ENCODE assay signal across 26 cellular contexts in the genomic region with DNA sequence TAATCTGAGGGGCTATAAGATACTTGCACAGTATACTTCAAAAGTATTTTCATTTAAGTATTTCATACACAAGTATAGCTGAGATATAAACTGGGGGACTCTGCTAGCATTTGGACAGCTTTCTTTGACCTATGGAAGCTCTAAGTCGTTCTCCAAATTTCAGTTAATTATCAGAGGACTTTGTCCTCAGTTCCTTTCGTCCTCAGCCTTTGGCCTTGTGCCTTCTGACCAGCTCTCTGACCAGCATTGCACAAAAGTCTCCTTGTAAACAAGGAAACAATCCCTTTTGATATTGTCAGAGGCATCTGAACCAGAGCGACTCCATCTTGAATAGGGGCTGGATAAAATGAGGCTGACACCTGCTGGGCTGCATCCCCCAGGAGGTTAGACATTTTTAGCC.
DNase-seq lines count a peak whose midpoint lies in the region; ATAC-seq, FAIRE-seq and TF ChIP-seq lines count a peak whose summit lies in the region.
"Had no signal": no experiment of that assay in that cellular context is flagged by ENCODE, and none has a peak within 500 bp of the region (broad histone marks: within the 10 kb centered on the region; RNA-seq: fewer than 3 reads in every experiment).

No MANE protein-coding gene starts in this region.

- POLR2A ChIA-PET in HepG2 (lab: Yijun Ruan, JAX): no interaction called here

- TF ChIP-seq CTCF in liver (IDR thresholded peaks at IDR 0.05; ENCODE audit: low read depth, low read length, missing input control) (no peak), HepG2 (CRISPR knock-in tag; IDR thresholded peaks at IDR 0.05) (no peak), neural crest cell (conservative IDR thresholded peaks at IDR 0.05) (no peak)

- H3K4me1 Mint-ChIP-seq in neural crest cell: peaks cover 51% of the 10 kb centered on the region
- H3K4me1 Mint-ChIP-seq in activated CD4-positive, alpha-beta T cell treated with anti-CD3 and anti-CD28 coated beads, Interleukin-2, amount 10 ng/mL, durations not matched to agents 24 days and 14 days: no peaks in the 10 kb centered on the region
- H3K4me1 Mint-ChIP-seq: CD14-positive monocyte; CD4-positive, alpha-beta memory T cell; CD4-positive, CD25-positive, alpha-beta regulatory T cell; CD8-positive, alpha-beta memory T cell had no signal

- H2BK120ac ChIP-seq in neuronal stem cell (ENCODE audit: low read depth, low read length): no peak overlapping the region

- H2AFZ ChIP-seq in HepG2 (ENCODE audit: low read length) (no peak overlapping the region), neuronal stem cell (ENCODE audit: low read length) (peak overlapping the region; percentile 85)

- H2BK5ac ChIP-seq in neuronal stem cell (ENCODE audit: low read length): no peak overlapping the region

- H3K18ac ChIP-seq in neuronal stem cell (ENCODE audit: low read length): no peak overlapping the region

- TF ChIP-seq RAD21 in liver (IDR thresholded peaks at IDR 0.05) (no peak), HepG2 (CRISPR knock-in tag; IDR thresholded peaks at IDR 0.05) (no peak)

- H3K27me3 ChIP-seq in liver (ENCODE audit: control insufficient read depth in 4 of 4, insufficient read depth in 4 of 4, low read length in 3 of 4): no peaks in the 10 kb centered on the region
- H3K27me3 ChIP-seq in HepG2 (ENCODE audit: control insufficient read depth in 1 of 2, insufficient read depth in 2 of 2, low read length in 2 of 2): no peaks in the 10 kb centered on the region
- no peaks in the 10 kb centered on the region for H3K27me3 ChIP-seq in neuronal stem cell (ENCODE audit: control insufficient read depth in 3 of 3, insufficient read depth in 3 of 3, low read depth in 1 of 3, low read length in 3 of 3)
- H3K27me3 ChIP-seq: BE2C, BLaER1 had no signal

- H2BK12ac ChIP-seq in neuronal stem cell (ENCODE audit: low read length): no peak overlapping the region

- H3K4me2 ChIP-seq in HepG2 (ENCODE audit: low read depth, low read length): no peak overlapping the region
- no peak overlapping the region for H3K4me2 ChIP-seq in neuronal stem cell (ENCODE audit: insufficient read depth, low read length, poor library complexity, severe bottlenecking)
- H3K4me2 ChIP-seq: BLaER1 had no signal

- H3K4me3 ChIP-seq in liver (ENCODE audit: low read depth in 1 of 3, low read length in 3 of 3): no peak overlapping the region
- H3K4me3 ChIP-seq in HepG2 (replicated peaks in 1 of 3; ENCODE audit: insufficient read depth in 1 of 3, low read depth in 2 of 3, low read length in 3 of 3): no peak overlapping the region
- no peak overlapping the region for H3K4me3 ChIP-seq in neuronal stem cell (ENCODE audit: low read length in 2 of 2)
- H3K4me3 ChIP-seq: BLaER1, GM12878 had no signal

- no peaks in the 10 kb centered on the region for H3K79me2 ChIP-seq in HepG2 (ENCODE audit: insufficient read depth, low read length)

- H2BK15ac ChIP-seq in neuronal stem cell (ENCODE audit: low read length): no peak overlapping the region

- no peak overlapping the region for H4K91ac ChIP-seq in neuronal stem cell (ENCODE audit: low read depth, low read length, poor library complexity)

- H3K4me1 ChIP-seq in liver (ENCODE audit: control insufficient read depth in 4 of 4, insufficient read depth in 4 of 4, low read length in 3 of 4): no peaks in the 10 kb centered on the region
- no peaks in the 10 kb centered on the region for H3K4me1 ChIP-seq in HepG2 (ENCODE audit: insufficient read depth, low read length)
- H3K4me1 ChIP-seq in neuronal stem cell (ENCODE audit: control insufficient read depth in 2 of 2, insufficient read depth in 1 of 2, low read depth in 1 of 2, low read length in 2 of 2): peaks cover 0 to 23% of the 10 kb centered on the region in 2 donors
- H3K4me1 ChIP-seq: BE2C, BLaER1 had no signal

- no peak for TF ChIP-seq POLR2A in HepG2 (IDR thresholded peaks at IDR 0.05; ENCODE audit: insufficient read depth in 1 of 2, low read depth in 2 of 2, low read length in 2 of 2)

- 44% methylated on average over 3 of the region's 3 CpGs for WGBS in liver
- WGBS in HepG2 (ENCODE audit: low lambda C conversion rate): 30% methylated on average over 3 of the region's 3 CpGs
- WGBS in neuronal stem cell (ENCODE audit: extremely low coverage in 2 of 2, insufficient read length in 2 of 2, insufficient replicate concordance in 1 of 2), 2 donors: no CpG with 5 or more reads among the region's 3 CpGs

- peak overlapping the region; percentile 24 for H3K4me3 Mint-ChIP-seq in neural crest cell
- H3K4me3 Mint-ChIP-seq in activated CD4-positive, alpha-beta T cell treated with anti-CD3 and anti-CD28 coated beads, Interleukin-2, amount 10 ng/mL, durations not matched to agents 24 days and 14 days: no peak overlapping the region
- H3K4me3 Mint-ChIP-seq: CD14-positive monocyte; CD4-positive, alpha-beta memory T cell; CD4-positive, CD25-positive, alpha-beta regulatory T cell; CD8-positive, alpha-beta memory T cell had no signal

- H3K9ac ChIP-seq in liver (ENCODE audit: low read depth in 1 of 2, low read length in 2 of 2): no peak overlapping the region
- no peak overlapping the region for H3K9ac ChIP-seq in HepG2 (ENCODE audit: insufficient read depth, low read depth, low read length)
- no peak overlapping the region for H3K9ac ChIP-seq in neuronal stem cell (ENCODE audit: low read depth, low read length, poor library complexity)
- H3K9ac ChIP-seq: BLaER1 had no signal

- no peak for FAIRE-seq in HepG2 (lab: Jason Lieb, UNC)
- FAIRE-seq: GM12878, GM12892, GM18507 had no signal

- no peak for TF ChIP-seq EP300 in HepG2 (IDR thresholded peaks at IDR 0.05; ENCODE audit: low read depth in 2 of 2, low read length in 2 of 2)
- TF ChIP-seq EP300 in HepG2 (CRISPR knock-in tag; IDR thresholded peaks at IDR 0.05; ENCODE audit: borderline replicate concordance): no peak

- H3K27me3 Mint-ChIP-seq in neural crest cell (ENCODE audit: low read depth): no peaks in the 10 kb centered on the region
- no peaks in the 10 kb centered on the region for H3K27me3 Mint-ChIP-seq in activated CD4-positive, alpha-beta T cell treated with anti-CD3 and anti-CD28 coated beads, Interleukin-2, amount 10 ng/mL, durations not matched to agents 24 days and 14 days
- H3K27me3 Mint-ChIP-seq: CD4-positive, alpha-beta memory T cell; CD4-positive, CD25-positive, alpha-beta regulatory T cell; CD8-positive, alpha-beta memory T cell had no signal

- no peak overlapping the region for H2AK5ac ChIP-seq in neuronal stem cell (ENCODE audit: low read depth, low read length)

- no peaks in the 10 kb centered on the region for H4K20me1 ChIP-seq in HepG2 (ENCODE audit: insufficient read depth, low read length)
- H4K20me1 ChIP-seq: BLaER1 had no signal

- peaks cover 8% of the 10 kb centered on the region for H3K9me3 Mint-ChIP-seq in neural crest cell
- no peaks in the 10 kb centered on the region for H3K9me3 Mint-ChIP-seq in activated CD4-positive, alpha-beta T cell treated with anti-CD3 and anti-CD28 coated beads, Interleukin-2, amount 10 ng/mL, durations not matched to agents 24 days and 14 days

- ATAC-seq in HepG2: no peak
- ATAC-seq: GM12878 had no signal

- CTCF ChIA-PET in HepG2 (lab: Yijun Ruan, JAX; ENCODE audit: low intra/inter-chr PET ratio, low total read pairs): no interaction called here

- BruUV-seq in HepG2 (replicated peaks; lab: Mats Ljungman, UMichigan): no TSS peak

- no peaks in the 10 kb centered on the region for H3K36me3 ChIP-seq in liver (ENCODE audit: control insufficient read depth in 4 of 4, insufficient read depth in 3 of 4, low read depth in 1 of 4, low read length in 3 of 4)
- no peaks in the 10 kb centered on the region for H3K36me3 ChIP-seq in HepG2 (replicated peaks in 1 of 2; ENCODE audit: control insufficient read depth in 1 of 2, insufficient read depth in 2 of 2, low read length in 2 of 2)
- no peaks in the 10 kb centered on the region for H3K36me3 ChIP-seq in neuronal stem cell (replicated peaks in 1 of 2; ENCODE audit: control insufficient read depth in 2 of 2, insufficient read depth in 2 of 2, low read length in 2 of 2)
- H3K36me3 ChIP-seq: BE2C, BLaER1 had no signal

- no peak overlapping the region for H3K27ac ChIP-seq in liver (ENCODE audit: low read depth in 1 of 2, low read length in 2 of 2)
- no peak overlapping the region for H3K27ac ChIP-seq in HepG2 (ENCODE audit: extremely low read length, insufficient read depth, low read length)
- H3K27ac ChIP-seq in neuronal stem cell (replicated peaks; ENCODE audit: low read length): no peak overlapping the region
- H3K27ac ChIP-seq: BLaER1 had no signal

- in situ Hi-C loops in HepG2 (cut with HindIII; ENCODE audit: extremely low pct_ligation_motif_present, low pct_unique_long_range_greater_than_20kb): no loop called here

- no peak overlapping the region for H4K8ac ChIP-seq in neuronal stem cell (ENCODE audit: low read depth, low read length)

- no peaks in the 10 kb centered on the region for H3K9me3 ChIP-seq in liver (ENCODE audit: control insufficient read depth in 4 of 4, low read length in 3 of 4)
- no peaks in the 10 kb centered on the region for H3K9me3 ChIP-seq in HepG2 (ENCODE audit: low read length)
- no peaks in the 10 kb centered on the region for H3K9me3 ChIP-seq in neuronal stem cell (replicated peaks in 1 of 2; ENCODE audit: control insufficient read depth in 2 of 2, insufficient read depth in 1 of 2, low read depth in 1 of 2, low read length in 2 of 2)
- H3K9me3 ChIP-seq: BE2C, BLaER1 had no signal

- H3K4ac ChIP-seq in neuronal stem cell (ENCODE audit: low read length): no peak overlapping the region

- H3K23ac ChIP-seq in neuronal stem cell (ENCODE audit: low read depth, low read length, poor library complexity): no peak overlapping the region

- DNase-seq in HepG2 (ENCODE audit: low spot score) (no peak), neural crest cell (ENCODE audit: low read depth, low spot score) (no peak), neuronal stem cell (ENCODE audit: low spot score) (no peak)
- no peak for DNase-seq in activated CD4-positive, alpha-beta T cell treated with anti-CD3 and anti-CD28 coated beads, Interleukin-2, amount 10 ng/mL, durations not matched to agents 24 days and 14 days
- no peak for DNase-seq in central memory CD4-positive, alpha-beta T cell
- DNase-seq: 8988T; ACHN; BE2C; C1 segment of cervical spinal cord; CD4-positive, alpha-beta memory T cell; CD4-positive, CD25-positive, alpha-beta regulatory T cell; CD8-positive, alpha-beta memory T cell; COR-L47; DMS 273 treated with DMSO at 0.1 percent for 48 hours; DMS153; DMS53; DMS79; DND-41; EL; GDM1 had no signal

- H3K14ac ChIP-seq in neuronal stem cell (ENCODE audit: low read length): no peak overlapping the region

- no peaks in the 10 kb centered on the region for H3K36me3 Mint-ChIP-seq in neural crest cell (ENCODE audit: low read depth)
- no peaks in the 10 kb centered on the region for H3K36me3 Mint-ChIP-seq in activated CD4-positive, alpha-beta T cell treated with anti-CD3 and anti-CD28 coated beads, Interleukin-2, amount 10 ng/mL, durations not matched to agents 24 days and 14 days (ENCODE audit: low read depth)
- H3K36me3 Mint-ChIP-seq: CD14-positive monocyte; CD4-positive, alpha-beta memory T cell; CD4-positive, CD25-positive, alpha-beta regulatory T cell; CD8-positive, alpha-beta memory T cell had no signal

- intact Hi-C loops in HepG2 (cut with micrococcal nuclease; ENCODE audit: unreplicated experiment): no loop called here
- intact Hi-C loops in activated CD4-positive, alpha-beta T cell treated with anti-CD3 and anti-CD28 coated beads, Interleukin-2, amount 10 ng/mL, durations not matched to agents 24 days and 14 days (cut with micrococcal nuclease): no loop called here

- H3K27ac Mint-ChIP-seq in neural crest cell (ENCODE audit: unreplicated experiment): no peak overlapping the region
- no peak overlapping the region for H3K27ac Mint-ChIP-seq in activated CD4-positive, alpha-beta T cell treated with anti-CD3 and anti-CD28 coated beads, Interleukin-2, amount 10 ng/mL, durations not matched to agents 24 days and 14 days
- H3K27ac Mint-ChIP-seq: CD14-positive monocyte; CD4-positive, alpha-beta memory T cell; CD4-positive, CD25-positive, alpha-beta regulatory T cell; CD8-positive, alpha-beta memory T cell had no signal

- H3K79me1 ChIP-seq in neuronal stem cell (ENCODE audit: low read depth, low read length): no peaks in the 10 kb centered on the region
